ENCODE assay signal across 8 cellular contexts in genomic region chr17:9021158-9021984, GRCh38. TPM values are rescaled to one million over a fixed set of nuclear protein-coding genes. Genes with fewer than 3 reads are reported as not detected.
DNase-seq lines count a peak whose midpoint lies in the region; ATAC-seq, FAIRE-seq and TF ChIP-seq lines count a peak whose summit lies in the region.
"Had no signal": no experiment of that assay in that cellular context is flagged by ENCODE, and none has a peak within 500 bp of the region (broad histone marks: within the 10 kb centered on the region; RNA-seq: fewer than 3 reads in every experiment).

NTN1 (plus strand) TSS chr17:9021510; CDS start chr17:9022374, 864 bp downstream.

- peak within 1 kb of the TSS; percentile 35 to 65 for H3K27ac ChIP-seq in breast epithelium
- no peak within 1 kb of the TSS for H3K27ac ChIP-seq in keratinocyte (ENCODE audit: control insufficient read depth, insufficient read depth, low read length)

- DNase-seq in T-helper 17 cell (peak; percentile 37 to 58 (median 40)), breast epithelium (ENCODE audit: low spot score in 2 of 2) (no peak), keratinocyte (ENCODE audit: low read depth, low spot score) (no peak)
- peak; percentile 73 for DNase-seq in stimulated activated CD4-positive, alpha-beta T cell treated with anti-CD3 and anti-CD28 coated beads, Interleukin-15, amount 100 ng/mL, for 24 hours

- H3K9me3 ChIP-seq in T-helper 17 cell (ENCODE audit: control insufficient read depth, low read length, poor library complexity, severe bottlenecking) (no peaks in the 10 kb centered on the region), breast epithelium (no peaks in the 10 kb centered on the region), keratinocyte (ENCODE audit: control insufficient read depth, low read depth, low read length) (no peaks in the 10 kb centered on the region)

- no peak within 1 kb of the TSS for H3K27ac Mint-ChIP-seq in T-helper 17 cell

- no peaks in the 10 kb centered on the region for H3K79me2 ChIP-seq in keratinocyte (ENCODE audit: control insufficient read depth, insufficient read depth, low read length)

- peaks cover 0 to 22% of the 10 kb centered on the region in 2 donors for H3K27me3 ChIP-seq in breast epithelium
- peaks cover 63% of the 10 kb centered on the region for H3K27me3 ChIP-seq in keratinocyte (ENCODE audit: control insufficient read depth, extremely low read depth, insufficient read depth, low read length)

- H3K4me2 ChIP-seq in keratinocyte (ENCODE audit: control insufficient read depth, extremely low read depth, insufficient read depth, low read depth, low read length), result peak within 1 kb of the TSS; percentile 54

- H3K27me3 Mint-ChIP-seq in T-helper 17 cell, result peaks cover 51% of the 10 kb centered on the region

- peaks cover 8% of the 10 kb centered on the region for H3K4me1 Mint-ChIP-seq in T-helper 17 cell

- peak within 1 kb of the TSS; percentile 92 for H3K4me3 Mint-ChIP-seq in T-helper 17 cell

- H3K4me3 ChIP-seq in breast epithelium, result peak within 1 kb of the TSS; percentile 66 to 79 (median 69)
- H3K4me3 ChIP-seq in keratinocyte (ENCODE audit: control insufficient read depth in 2 of 3, extremely low read depth in 1 of 3, insufficient read depth in 2 of 3, low read depth in 1 of 3, low read length in 3 of 3), result peak within 1 kb of the TSS; percentile 41 to 61 (median 43)

- intact Hi-C loops in breast epithelium (cut with DNase I; ENCODE audit: low total_unique reads), result loop anchor here (10.0 kb wide), 1 partner anchor 93 kb away; no protein-coding TSS in a partner anchor

- dilution Hi-C loops in keratinocyte (cut with MboI; ENCODE audit: extremely low pct_ligation_motif_present, low sequenced_read_pairs), result no loop called here

- H3K36me3 ChIP-seq in breast epithelium, result no peaks in the 10 kb centered on the region
- no peaks in the 10 kb centered on the region for H3K36me3 ChIP-seq in keratinocyte (ENCODE audit: control insufficient read depth in 2 of 2, extremely low read depth in 1 of 2, insufficient read depth in 2 of 2, low read length in 2 of 2)

- H3K4me1 ChIP-seq in breast epithelium (no peaks in the 10 kb centered on the region), keratinocyte (ENCODE audit: control insufficient read depth, extremely low read depth, insufficient read depth, low read length) (peaks cover 2% of the 10 kb centered on the region)

- H4K20me1 ChIP-seq in keratinocyte (ENCODE audit: control insufficient read depth, extremely low read depth, insufficient read depth, low read length), result no peaks in the 10 kb centered on the region

- TF ChIP-seq POLR2A in breast epithelium (IDR thresholded peaks at IDR 0.05), result no peak

- peak; percentile 60 for ATAC-seq in GM18517 (IDR thresholded peaks at IDR 0.05; ENCODE audit: unreplicated experiment)
- peak; percentile 69 for ATAC-seq in HG03066 (IDR thresholded peaks at IDR 0.05; ENCODE audit: low read depth, unreplicated experiment)
- ATAC-seq in T-helper 17 cell, result peak; percentile 92
- no peak for ATAC-seq in HG02973 (IDR thresholded peaks at IDR 0.05; ENCODE audit: unreplicated experiment)

- no peak within 1 kb of the TSS for H2AFZ ChIP-seq in keratinocyte (ENCODE audit: control insufficient read depth, low read length)

- TF ChIP-seq CTCF in breast epithelium (IDR thresholded peaks at IDR 0.05) (no peak), keratinocyte (optimal IDR thresholded peaks at IDR 0.05 in 1 of 3, IDR thresholded peaks at IDR 0.05 in 1 of 3, conservative IDR thresholded peaks at IDR 0.05 in 1 of 3; ENCODE audit: extremely low read depth in 1 of 3, insufficient read depth in 2 of 3, low read length in 3 of 3) (no peak)

- peaks cover 3% of the 10 kb centered on the region for H3K36me3 Mint-ChIP-seq in T-helper 17 cell (ENCODE audit: low read depth)

- no peak within 1 kb of the TSS for H3K9ac ChIP-seq in keratinocyte (ENCODE audit: control insufficient read depth, extremely low read depth, insufficient read depth, low read length)

- H3K9me1 ChIP-seq in keratinocyte (ENCODE audit: control insufficient read depth, extremely low read depth, insufficient read depth, low read length), result no peaks in the 10 kb centered on the region

- FAIRE-seq in keratinocyte (lab: Jason Lieb, UNC), result no peak
- FAIRE-seq: endometrium had no signal

RNA-seq across cellular contexts. Expression of gene NTN1, which starts in this region (rescaled TPM):
- total RNA-seq in T-helper 17 cell (under 1 TPM; 0.12 to 0.16 TPM), breast epithelium (1 to 10 TPM; 2.2 to 3.7 (median 3.3) TPM)
- 0.10 to 0.29 TPM (median 0.28 TPM) in 3 replicates for polyA plus RNA-seq in keratinocyte
- not detected for polyA plus RNA-seq in keratinocyte (2011; ENCODE audit: low read depth)
- 0.07 and 0.10 TPM in 2 replicates for polyA plus RNA-seq in keratinocyte (2011; cell fraction: cytosol; rRNA removed)
- polyA plus RNA-seq in keratinocyte (2011; cell fraction: nucleus; rRNA removed), result 0.47 and 0.53 TPM in 2 replicates
- polyA plus RNA-seq in keratinocyte (2012; ENCODE audit: low replicate concordance), result 0.16 and 0.36 TPM in 2 replicates
- 0.03 to 0.36 TPM (median 0.13 TPM) in 3 replicates for polyA minus RNA-seq in keratinocyte
- not detected for polyA minus RNA-seq in keratinocyte (2011; cell fraction: cytosol; rRNA and poly(A)+ RNA removed)
- polyA minus RNA-seq in keratinocyte (2011; cell fraction: nucleus; rRNA and poly(A)+ RNA removed), result 0.63 and 1.0 TPM in 2 replicates

Comparison
In these comparisons a context has a peak if more than half of its experiments do, and no peak if none do; other contexts are left out.
1. Peak in DNase-seq and ATAC-seq in T-helper 17 cell; RNA of the gene not detected or under 1 TPM.